ENCODE assay signal across 8 cellular contexts in the genomic region with DNA sequence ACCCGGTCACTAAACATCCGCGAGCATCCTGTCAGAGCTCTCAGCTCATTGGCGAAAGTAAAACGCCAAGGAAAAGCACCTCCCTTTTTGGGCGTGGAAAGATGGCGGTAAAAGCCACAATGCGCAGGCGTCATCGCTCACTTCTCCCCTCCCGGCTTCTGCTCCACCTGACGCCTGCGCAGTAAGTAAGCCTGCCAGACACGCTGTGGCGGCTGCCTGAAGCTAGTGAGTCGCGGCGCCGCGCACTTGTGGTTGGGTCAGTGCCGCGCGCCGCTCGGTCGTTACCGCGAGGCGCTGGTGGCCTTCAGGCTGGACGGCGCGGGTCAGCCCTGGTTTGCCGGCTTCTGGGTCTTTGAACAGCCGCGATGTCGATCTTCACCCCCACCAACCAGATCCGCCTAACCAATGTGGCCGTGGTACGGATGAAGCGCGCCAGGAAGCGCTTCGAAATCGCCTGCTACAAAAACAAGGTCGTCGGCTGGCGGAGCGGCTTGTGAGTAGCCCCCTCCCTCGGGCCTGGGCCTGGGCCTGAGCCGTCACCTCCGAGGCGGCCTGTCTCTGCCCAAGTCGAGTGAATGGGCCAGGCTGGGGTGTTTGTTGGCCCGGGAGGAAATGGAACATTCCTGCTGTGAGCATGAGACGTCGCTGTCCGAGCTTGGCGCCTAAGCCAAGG. TPM values are rescaled to one million over a fixed set of nuclear protein-coding genes. Genes with fewer than 3 reads are reported as not detected.
DNase-seq lines count a peak whose midpoint lies in the region; ATAC-seq and TF ChIP-seq lines count a peak whose summit lies in the region.
"Not testable (repeated sequence)": the region's sequence is repeated elsewhere in the genome, so short reads cannot be mapped to it uniquely, and the experiment has no call there.

No MANE protein-coding gene starts in this region.

- peak overlapping the region; percentile 83 for H3K56ac ChIP-seq in IMR-90 (ENCODE audit: extremely low read depth, insufficient read depth, low read length)

- not testable (repeated sequence) for H4K20me1 ChIP-seq in IMR-90 (ENCODE audit: insufficient read depth, low read length); OCI-LY7 (ENCODE audit: insufficient read depth, low read length)

- H3K4ac ChIP-seq in IMR-90 (ENCODE audit: low read depth, low read length) = peak overlapping the region; percentile 83

- H3K4me3 ChIP-seq in IMR-90 (ENCODE audit: insufficient read depth, low read depth, low read length) = peak overlapping the region; percentile 63
- H3K4me3 ChIP-seq in OCI-LY7 (ENCODE audit: low read depth, low read length, poor library complexity, severe bottlenecking) = peak overlapping the region; percentile 74
- peak overlapping the region; percentile 78 for H3K4me3 ChIP-seq in mononuclear cell (ENCODE audit: low read length)

- H4K5ac ChIP-seq in IMR-90 (ENCODE audit: low read depth, low read length) = peak overlapping the region; percentile 32; the same call in 1 of the 2 replicates

- intact Hi-C loops in IMR-90 (cut with micrococcal nuclease) (loop anchor here (5.0 kb wide), 1 partner anchor 88 kb away; no protein-coding TSS in a partner anchor), OCI-LY7 (cut with micrococcal nuclease; ENCODE audit: unreplicated experiment) (loop anchor here (2.0 kb wide), 1 partner anchor 95 kb away; a partner anchor contains a TSS)

- H3K27me3 ChIP-seq in IMR-90 (ENCODE audit: control insufficient read depth, insufficient read depth, low read length); mononuclear cell (ENCODE audit: insufficient read depth, low read length): not testable (repeated sequence)

- H3K9me3 ChIP-seq in IMR-90 (ENCODE audit: control insufficient read depth, insufficient read depth, low read length); OCI-LY7 (ENCODE audit: low read length); mononuclear cell (ENCODE audit: low read depth, low read length): not testable (repeated sequence)

- TF ChIP-seq RAD21 in IMR-90 (IDR thresholded peaks at IDR 0.05; ENCODE audit: low read length) = not testable (repeated sequence)

- not testable (repeated sequence) for H2AK5ac ChIP-seq in IMR-90 (ENCODE audit: low read depth, low read length)

- H4K8ac ChIP-seq in IMR-90 (ENCODE audit: low read depth in 2 of 2, low read length in 2 of 2) = peak overlapping the region in 1 of 2 experiments; percentile 75; a peak in 2 of 4 replicates

- peaks cover 4 to 16% of the 10 kb centered on the region in 2 experiments; a peak in 3 of 4 replicates for H3K79me1 ChIP-seq in IMR-90 (ENCODE audit: low read depth in 1 of 2, low read length in 2 of 2)

- peak overlapping the region; percentile 63 for H2AFZ ChIP-seq in IMR-90 (replicated peaks; ENCODE audit: low read length, poor library complexity)
- peak overlapping the region; percentile 45; the same call in 1 of the 2 replicates for H2AFZ ChIP-seq in OCI-LY7 (ENCODE audit: low read length)

- not testable (repeated sequence) for H2BK15ac ChIP-seq in IMR-90 (ENCODE audit: low read depth, low read length)

- H3K4me1 ChIP-seq in IMR-90 (ENCODE audit: control insufficient read depth, insufficient read depth, low read length) = not testable (repeated sequence)
- H3K4me1 ChIP-seq in OCI-LY7 (ENCODE audit: insufficient read depth, low read length, poor library complexity, severe bottlenecking) (peaks cover 11% of the 10 kb centered on the region), mononuclear cell (ENCODE audit: insufficient read depth, low read length) (peaks cover 20% of the 10 kb centered on the region)

- H2AK9ac ChIP-seq in IMR-90 (replicated peaks; ENCODE audit: low read depth, low read length, poor library complexity) = not testable (repeated sequence)

- not testable (repeated sequence) for H3K18ac ChIP-seq in IMR-90 (ENCODE audit: low read depth, low read length)

- peak; percentile 95 for DNase-seq in DMS114 treated with DMSO at 0.1 percent for 48 hours (lab: John Stamatoyannopoulos, UW; ENCODE audit: unreplicated experiment)
- peak; percentile 98 for DNase-seq in IMR-90
- DNase-seq in OCI-LY7 (ENCODE audit: low spot score) = peak; percentile 99
- DNase-seq in activated T-cell treated with anti-CD3 and anti-CD28 coated beads for 4 hours = peak; percentile 96
- peak; percentile 89 for DNase-seq in epithelial cell of prostate (ENCODE audit: low read depth, low spot score)
- peak; percentile 87 to 94 for DNase-seq in stimulated activated CD8-positive, alpha-beta memory T cell treated with anti-CD3 and anti-CD28 coated beads, Interleukin-2, amount 100 ng/mL, for 48 hours (ENCODE audit: low read depth in 2 of 2)

- CTCF ChIA-PET in IMR-90 (lab: Yijun Ruan, JAX) = interaction anchor here (1.4 kb wide), 1 partner anchor 11 kb away, joined by 3 read pairs; no protein-coding TSS in a partner anchor
- CTCF ChIA-PET in OCI-LY7 (lab: Charles Lee; ENCODE audit: unreplicated experiment) = interaction anchor here (0.5 to 1.3 kb wide), 2 partner anchors 86 to 749 kb away, joined by 3 read pairs; a partner anchor contains a TSS

- peak overlapping the region; percentile 64 for H3K9ac ChIP-seq in IMR-90 (ENCODE audit: low read depth, low read length)

- H3K14ac ChIP-seq in IMR-90 (replicated peaks; ENCODE audit: low read depth, low read length) = peak overlapping the region; percentile 48; the same call in 1 of the 2 replicates

- not testable (repeated sequence) for H4K91ac ChIP-seq in IMR-90 (ENCODE audit: insufficient read depth, low read depth, low read length)

- ATAC-seq in GM21529 (IDR thresholded peaks at IDR 0.05; ENCODE audit: unreplicated experiment) (peak; percentile 53), IMR-90 (ENCODE audit: low read depth) (peak; percentile 66)

- H3K4me2 ChIP-seq in IMR-90 (ENCODE audit: low read depth, low read length) (peak overlapping the region; percentile 76), OCI-LY7 (ENCODE audit: low read length) (peak overlapping the region; percentile 46)

- H3K79me2 ChIP-seq in OCI-LY7 (ENCODE audit: insufficient read depth, low read depth, low read length) = peaks cover 48% of the 10 kb centered on the region

- H2BK20ac ChIP-seq in IMR-90 (ENCODE audit: low read depth, low read length) = not testable (repeated sequence)

- BruUV-seq in IMR-90 (replicated peaks; lab: Mats Ljungman, UMichigan) = TSS peak; percentile 34
- BruUV-seq in OCI-LY7 (replicated peaks; lab: Mats Ljungman, UMichigan) = not testable (repeated sequence)

- POLR2A ChIA-PET in IMR-90 (lab: Charles Lee; ENCODE audit: unreplicated experiment) = not testable (repeated sequence)
- POLR2A ChIA-PET in OCI-LY7 (lab: Charles Lee) = interaction anchor here (0.6 to 1.2 kb wide), 2 partner anchors 11 to 70 kb away, joined by 3 read pairs; no protein-coding TSS in a partner anchor

- not testable (repeated sequence) for H2BK120ac ChIP-seq in IMR-90 (ENCODE audit: low read depth, low read length)

- H3K36me3 ChIP-seq in IMR-90 (ENCODE audit: control insufficient read depth, insufficient read depth, low read length) = not testable (repeated sequence)
- peaks cover 36% of the 10 kb centered on the region for H3K36me3 ChIP-seq in OCI-LY7 (ENCODE audit: insufficient read depth, low read length)

- not testable (repeated sequence) for H3K9me2 ChIP-seq in OCI-LY7 (ENCODE audit: insufficient read depth, low read length)

- H3K23ac ChIP-seq in IMR-90 (ENCODE audit: low read depth, low read length) = peak overlapping the region; percentile 26; the same call in 1 of the 2 replicates

- in situ Hi-C loops in IMR-90 (cut with MboI; ENCODE audit: low sequenced_read_pairs) = loop anchor here (5.0 kb wide), 1 partner anchor 93 kb away; no protein-coding TSS in a partner anchor

- TF ChIP-seq CTCF in IMR-90 (conservative IDR thresholded peaks at IDR 0.05; ENCODE audit: low read depth, low read length); OCI-LY7 (conservative IDR thresholded peaks at IDR 0.05; ENCODE audit: low read length): not testable (repeated sequence)

- peak; percentile 83 for TF ChIP-seq POLR2A in IMR-90 (IDR thresholded peaks at IDR 0.05; ENCODE audit: low read depth, low read length)

- dilution Hi-C loops in IMR-90 (cut with HindIII; ENCODE audit: low sequenced_read_pairs, unreplicated experiment) = not testable (repeated sequence)

- peak overlapping the region; percentile 26 for H2BK5ac ChIP-seq in IMR-90 (ENCODE audit: low read depth, low read length, poor library complexity, severe bottlenecking)

- not testable (repeated sequence) for H3K9me1 ChIP-seq in IMR-90 (ENCODE audit: insufficient read depth, low read length)

- WGBS in IMR-90 (ENCODE audit: extremely low coverage in 2 of 2, insufficient read length in 1 of 2), 2 experiments = 0% methylated on average over 22 of the region's 58 CpGs; no CpG with 5 or more reads in 1 of the 2 experiments

- H3K27ac ChIP-seq in IMR-90 (ENCODE audit: insufficient read depth, low read length) = peak overlapping the region; percentile 74
- peak overlapping the region; percentile 61 for H3K27ac ChIP-seq in OCI-LY7 (ENCODE audit: low read depth, low read length, poor library complexity, severe bottlenecking)
- H3K27ac ChIP-seq in epithelial cell of prostate = peak overlapping the region; percentile 88

TF ChIP-seq in IMR-90, 13 proteins besides CTCF, POLR2A, EP300 and RAD21:
- peak; percentile 55; the same call in 1 of the 2 replicates for TF ChIP-seq MAZ (IDR thresholded peaks at IDR 0.05; ENCODE audit: borderline replicate concordance, low read depth, low read length)
- peak; percentile 74; the same call in 1 of the 2 replicates for TF ChIP-seq MXI1 (IDR thresholded peaks at IDR 0.05; ENCODE audit: borderline replicate concordance, low read depth, low read length)
TF ChIP-seq in IMR-90: peak in this region for 2; not testable (repeated sequence) for 11.

RNA-seq across cellular contexts. Expression of a gene that starts 1.4 kb away (rescaled TPM):
- total RNA-seq in IMR-90 (2012; rRNA removed) (1.7 and 1.8 TPM in 2 replicates), OCI-LY7 (2022) (6.2 and 7.2 TPM in 2 replicates), mononuclear cell (3.3 TPM)
- polyA plus RNA-seq in IMR-90 (2012; rRNA removed) = 0.73 and 1.0 TPM in 2 replicates
- 0.16 and 0.28 TPM in 2 replicates for polyA plus RNA-seq in IMR-90 (2012; cell fraction: cytosol; rRNA removed)
- 0.40 and 2.0 TPM in 2 replicates for polyA plus RNA-seq in IMR-90 (2012; cell fraction: nucleus; rRNA removed; ENCODE audit: low replicate concordance)
- total RNA-seq in OCI-LY7 (2014; rRNA removed; shearing (Covaris generic)) = 5.1 and 8.0 TPM in 2 replicates

Comparison
In these comparisons a context has a peak if more than half of its experiments do, and no peak if none do; other contexts are left out.
1. Peak in every context shown above with its lines: DNase-seq, ATAC-seq, H3K4me3 ChIP-seq and H3K27ac ChIP-seq.